Comparison of ENCODE assay signal across 8 cellular contexts in the genomic region with DNA sequence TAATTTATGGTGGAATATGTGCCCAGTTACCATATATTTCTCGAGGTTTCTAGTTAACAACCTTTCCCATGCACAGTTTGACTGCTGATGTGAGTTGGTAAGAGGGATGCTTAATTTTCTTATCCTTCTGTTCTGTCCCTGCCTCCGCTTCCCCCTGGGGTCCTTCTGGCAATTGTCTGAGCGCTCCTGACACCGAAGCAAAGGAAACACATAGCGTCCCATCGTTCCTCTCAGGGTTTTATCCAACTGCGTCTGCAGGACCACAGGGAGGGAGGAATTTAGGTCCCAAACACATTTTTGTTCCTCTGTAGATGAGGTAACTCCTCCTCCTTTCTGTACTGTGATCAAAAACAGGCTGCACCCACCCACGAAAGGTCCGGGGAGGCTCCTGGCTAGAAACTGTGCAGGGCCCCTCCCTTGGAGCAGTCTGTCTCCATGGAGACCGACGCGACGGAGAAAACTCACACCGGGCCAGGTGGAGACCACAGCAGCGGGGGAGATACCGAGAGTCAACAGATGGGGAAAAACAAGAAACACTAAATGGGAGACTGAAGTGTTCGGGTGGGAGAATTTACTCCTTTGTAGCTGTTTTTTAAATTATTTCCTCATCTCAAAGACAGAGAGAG.
DNase-seq lines count a peak whose midpoint lies in the region; ATAC-seq and TF ChIP-seq lines count a peak whose summit lies in the region.

No MANE protein-coding gene starts in this region.

- H3K36me3 Mint-ChIP-seq in activated CD8-positive, alpha-beta memory T cell treated with anti-CD3 and anti-CD28 coated beads, Interleukin-2, amount 10 ng/mL, durations not matched to agents 7 days and 5 days, result no peaks in the 10 kb centered on the region

- H3K79me1 ChIP-seq in mesendoderm (ENCODE audit: low read length), result no peaks in the 10 kb centered on the region

- H3K4me1 Mint-ChIP-seq in activated CD8-positive, alpha-beta memory T cell treated with anti-CD3 and anti-CD28 coated beads, Interleukin-2, amount 10 ng/mL, durations not matched to agents 7 days and 5 days, result no peaks in the 10 kb centered on the region

- H4K5ac ChIP-seq in mesendoderm (ENCODE audit: low read length), result no peak overlapping the region

- H3K23ac ChIP-seq in mesendoderm (ENCODE audit: low read length), result no peak overlapping the region

- in situ Hi-C loops in brain microvascular endothelial cell (cut with HindIII; ENCODE audit: low pct_ligation_motif_present, low sequenced_read_pairs), result no loop called here

- no peak overlapping the region for H3K27ac Mint-ChIP-seq in activated CD8-positive, alpha-beta memory T cell treated with anti-CD3 and anti-CD28 coated beads, Interleukin-2, amount 10 ng/mL, durations not matched to agents 7 days and 5 days

- no peak overlapping the region for H2AK5ac ChIP-seq in mesendoderm (ENCODE audit: low read length)

- H2BK15ac ChIP-seq in mesendoderm (replicated peaks; ENCODE audit: low read depth), result no peak overlapping the region

- no CpG with 5 or more reads among the region's 17 CpGs for WGBS in mesendoderm (ENCODE audit: extremely low coverage, insufficient coverage, low lambda C conversion rate)

- H3K56ac ChIP-seq in mesendoderm (ENCODE audit: low read length), result peak overlapping the region; percentile 85

- H3K18ac ChIP-seq in mesendoderm (ENCODE audit: low read length), result no peak overlapping the region

- no peaks in the 10 kb centered on the region for H3K79me2 ChIP-seq in mesendoderm (ENCODE audit: control insufficient read depth, insufficient read depth, low read length)

- H3K4me2 ChIP-seq in mesendoderm (ENCODE audit: low read length), result peak overlapping the region; percentile 84

- no peak overlapping the region for H3K4ac ChIP-seq in mesendoderm (ENCODE audit: low read depth, low read length)

- H4K8ac ChIP-seq in mesendoderm (ENCODE audit: low read depth, low read length), result no peak overlapping the region

- no peak overlapping the region for H3K4me3 Mint-ChIP-seq in activated CD8-positive, alpha-beta memory T cell treated with anti-CD3 and anti-CD28 coated beads, Interleukin-2, amount 10 ng/mL, durations not matched to agents 7 days and 5 days

- H2BK120ac ChIP-seq in mesendoderm (ENCODE audit: low read depth, low read length), result no peak overlapping the region

- peak; percentile 70 for ATAC-seq in GM19324 (IDR thresholded peaks at IDR 0.05; ENCODE audit: low FRiP score, unreplicated experiment)
- ATAC-seq in HG03457 (IDR thresholded peaks at IDR 0.05; ENCODE audit: unreplicated experiment), result peak; percentile 62
- no peak for ATAC-seq in activated CD8-positive, alpha-beta memory T cell treated with anti-CD3 and anti-CD28 coated beads, Interleukin-2, amount 10 ng/mL, durations not matched to agents 7 days and 5 days
- no peak for ATAC-seq in HG02970 (IDR thresholded peaks at IDR 0.05; ENCODE audit: low FRiP score, unreplicated experiment)

- H3K4me3 ChIP-seq in brain microvascular endothelial cell (ENCODE audit: low read depth, low read length) (peak overlapping the region; percentile 29), mesendoderm (ENCODE audit: low read length) (no peak overlapping the region)

- CTCF ChIA-PET in activated CD8-positive, alpha-beta memory T cell treated with anti-CD3 and anti-CD28 coated beads, Interleukin-2, amount 10 ng/mL, durations not matched to agents 7 days and 5 days (lab: Charles Lee), result no interaction called here

- H3K9ac ChIP-seq in mesendoderm (ENCODE audit: low read length), result peak overlapping the region; percentile 39

- peak overlapping the region; percentile 86 for H2BK5ac ChIP-seq in mesendoderm (ENCODE audit: low read length)

- DNase-seq in brain microvascular endothelial cell (no peak), mesendoderm (peak; percentile 86), UCSD-AML1 (lab: John Stamatoyannopoulos, UW; ENCODE audit: unreplicated experiment) (no peak)
- no peak for DNase-seq in activated CD8-positive, alpha-beta memory T cell treated with anti-CD3 and anti-CD28 coated beads, Interleukin-2, amount 10 ng/mL, durations not matched to agents 7 days and 5 days
- no peak for DNase-seq in activated CD4-positive, alpha-beta T cell treated with anti-CD3 and anti-CD28 coated beads, Interleukin-2, amount 50 U/mL, for 4 hours

- no peaks in the 10 kb centered on the region for H3K27me3 Mint-ChIP-seq in activated CD8-positive, alpha-beta memory T cell treated with anti-CD3 and anti-CD28 coated beads, Interleukin-2, amount 10 ng/mL, durations not matched to agents 7 days and 5 days

- peaks cover 13% of the 10 kb centered on the region for H3K4me1 ChIP-seq in mesendoderm (ENCODE audit: control insufficient read depth, low read depth, low read length)

- no peaks in the 10 kb centered on the region for H3K27me3 ChIP-seq in brain microvascular endothelial cell (replicated peaks)
- no peaks in the 10 kb centered on the region for H3K27me3 ChIP-seq in mesendoderm (ENCODE audit: insufficient read depth, low read length, poor library complexity)

- H3K36me3 ChIP-seq in brain microvascular endothelial cell (replicated peaks) (no peaks in the 10 kb centered on the region), mesendoderm (ENCODE audit: control insufficient read depth, insufficient read depth, low read length) (no peaks in the 10 kb centered on the region)

- no peak for TF ChIP-seq CTCF in brain microvascular endothelial cell (IDR thresholded peaks at IDR 0.05; ENCODE audit: low read depth, low read length, missing control alignments)

- H3K9me3 Mint-ChIP-seq in activated CD8-positive, alpha-beta memory T cell treated with anti-CD3 and anti-CD28 coated beads, Interleukin-2, amount 10 ng/mL, durations not matched to agents 7 days and 5 days (ENCODE audit: low read depth), result no peaks in the 10 kb centered on the region

- H3K27ac ChIP-seq in brain microvascular endothelial cell, result no peak overlapping the region
- peak overlapping the region; percentile 36 for H3K27ac ChIP-seq in mesendoderm (ENCODE audit: low read depth, low read length)

Comparison
In these comparisons a context has a peak if more than half of its experiments do, and no peak if none do; other contexts are left out.
1. ATAC-seq: peak in GM19324 (single experiment) and HG03457 (single experiment); none in activated CD8-positive, alpha-beta memory T cell treated with anti-CD3 and anti-CD28 coated beads, Interleukin-2, amount 10 ng/mL, durations not matched to agents 7 days and 5 days (single experiment) and HG02970 (single experiment).